Comparison of ENCODE assay signal across 8 cellular contexts in the genomic region with DNA sequence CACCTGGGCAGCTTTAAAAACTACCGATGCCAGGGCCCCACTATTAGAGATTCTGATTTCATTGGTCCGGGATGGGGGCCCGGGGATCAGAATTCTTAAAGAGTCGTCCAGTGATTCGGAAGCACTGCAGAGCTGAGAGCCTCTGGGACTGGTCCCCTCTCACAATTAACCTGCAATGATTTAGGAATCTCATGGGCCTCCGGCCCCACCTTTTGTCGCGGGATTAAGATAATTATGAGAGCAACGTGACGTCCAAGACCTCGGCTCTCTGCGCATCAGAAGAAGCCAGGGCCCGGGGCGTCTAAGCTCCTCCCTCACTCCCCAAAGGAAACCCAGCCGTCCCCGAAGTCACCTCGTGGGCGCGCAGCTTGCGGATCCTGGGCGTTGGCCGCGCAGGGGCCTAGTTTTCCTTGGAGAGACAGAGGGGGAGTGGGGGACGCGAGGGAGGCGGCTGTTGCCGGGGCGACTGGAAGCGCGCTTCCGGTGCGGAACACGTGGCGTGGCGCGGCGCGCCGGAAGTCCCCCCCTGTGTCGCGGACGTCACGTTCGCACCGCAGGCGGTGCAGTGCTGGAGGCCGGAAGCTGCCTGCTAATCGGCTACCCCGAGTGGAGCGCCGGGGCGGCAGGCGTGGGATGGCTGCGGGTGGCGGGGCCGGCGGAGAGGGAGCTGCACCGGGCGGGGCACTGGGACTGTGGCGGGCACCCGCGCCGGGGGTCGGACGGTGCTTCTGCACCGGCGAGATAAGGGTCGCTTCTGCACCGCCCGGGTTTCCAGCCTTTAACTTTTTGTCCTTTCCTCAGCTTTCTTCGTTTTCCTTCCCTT.
A peak's percentile ranks its signal among the peaks of the same experiment; 100 is the strongest.
DNase-seq lines count a peak whose midpoint lies in the region; ATAC-seq and TF ChIP-seq lines count a peak whose summit lies in the region.

A gene with protein sequence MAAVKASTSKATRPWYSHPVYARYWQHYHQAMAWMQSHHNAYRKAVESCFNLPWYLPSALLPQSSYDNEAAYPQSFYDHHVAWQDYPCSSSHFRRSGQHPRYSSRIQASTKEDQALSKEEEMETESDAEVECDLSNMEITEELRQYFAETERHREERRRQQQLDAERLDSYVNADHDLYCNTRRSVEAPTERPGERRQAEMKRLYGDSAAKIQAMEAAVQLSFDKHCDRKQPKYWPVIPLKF (minus strand): TSS at position 468 of the 823 bp plus-strand sequence. CDS start 8,414 bp downstream, outside the sequence.

- ATAC-seq in GM18498 (IDR thresholded peaks at IDR 0.05; ENCODE audit: unreplicated experiment) (peak; percentile 89), HG02885 (IDR thresholded peaks at IDR 0.05; ENCODE audit: poor library complexity, unreplicated experiment) (peak; percentile 91)

- peak within 1 kb of the TSS; percentile 62 for H3K4me3 ChIP-seq in astrocyte of the cerebellum (ENCODE audit: low read depth, low read length)
- peak within 1 kb of the TSS; percentile 65 for H3K4me3 ChIP-seq in retinal pigment epithelial cell (ENCODE audit: low read length)

- peak; percentile 72 to 80 for DNase-seq in NCI-H187 (lab: John Stamatoyannopoulos, UW)
- DNase-seq in T-helper 9 cell = peak; percentile 84
- peak; percentile 42 for DNase-seq in astrocyte of the cerebellum (ENCODE audit: low read depth)
- peak; percentile 72 to 77 for DNase-seq in hippocampal formation (lab: John Stamatoyannopoulos, UW)
- peak; percentile 37 for DNase-seq in retinal pigment epithelial cell (ENCODE audit: low read depth)
- DNase-seq in GM19240 (ENCODE audit: insufficient read length, low spot score) = no peak

- in situ Hi-C loops in astrocyte of the cerebellum (cut with HindIII; ENCODE audit: low sequenced_read_pairs) = no loop called here

- no peak for TF ChIP-seq CTCF in astrocyte of the cerebellum (IDR thresholded peaks at IDR 0.05; ENCODE audit: low read depth, low read length, missing control alignments)
- TF ChIP-seq CTCF in retinal pigment epithelial cell (conservative IDR thresholded peaks at IDR 0.05; ENCODE audit: low read depth, low read length) = no peak
